ENCODE assay signal across 8 cellular contexts in the genomic region with DNA sequence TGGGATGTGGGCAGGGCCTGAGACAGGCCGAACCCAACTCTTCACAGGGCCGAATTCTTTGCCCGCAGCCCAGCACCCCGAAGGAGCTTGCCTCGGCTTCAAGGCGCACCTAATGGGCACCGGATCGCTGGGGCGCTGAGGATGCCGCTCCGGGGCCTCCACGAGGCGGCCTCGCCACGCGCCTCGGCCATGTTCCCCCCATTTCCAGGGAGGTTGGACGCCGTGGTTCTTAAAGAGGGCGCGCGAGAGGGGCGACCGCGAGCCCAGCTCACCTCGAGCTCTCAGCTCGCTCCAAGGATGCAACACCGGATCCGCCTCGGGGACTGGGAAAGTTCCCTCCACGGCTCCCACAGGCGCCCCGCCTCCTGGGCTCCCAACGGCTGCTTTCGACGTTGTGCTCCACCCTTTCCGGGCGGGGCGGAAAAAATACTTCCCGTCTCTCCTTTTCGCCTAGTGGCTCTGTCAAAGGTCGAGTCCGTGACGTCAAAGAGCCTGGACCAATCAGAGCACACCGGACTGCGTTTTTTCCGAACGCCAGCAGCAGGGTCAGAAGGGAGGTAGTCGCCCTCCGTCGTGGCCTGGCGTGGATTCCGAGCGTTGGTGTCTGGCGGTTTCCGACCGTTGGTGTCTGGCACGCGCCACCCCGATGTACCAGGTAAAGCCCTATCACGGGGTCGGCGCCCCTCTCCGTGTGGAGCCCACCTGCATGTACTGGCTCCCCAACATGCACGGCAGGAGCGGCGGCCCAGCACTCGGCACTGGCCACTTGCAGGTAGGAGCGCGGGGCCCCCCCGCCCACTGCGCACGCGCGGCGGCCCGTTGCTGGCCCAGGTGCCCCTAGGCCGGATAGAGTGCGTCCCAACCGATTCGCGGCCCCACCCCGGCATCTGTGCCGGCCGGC. TPM values are rescaled to one million over a fixed set of nuclear protein-coding genes. Genes with fewer than 3 reads are reported as not detected.
DNase-seq lines count a peak whose midpoint lies in the region; ATAC-seq and TF ChIP-seq lines count a peak whose summit lies in the region.
"Not testable (repeated sequence)": the region's sequence is repeated elsewhere in the genome, so short reads cannot be mapped to it uniquely, and the experiment has no call there.

No MANE protein-coding gene starts in this region.

- peak; percentile 75 for DNase-seq in NCI-H1694 treated with DMSO at 0.1 percent for 48 hours (lab: John Stamatoyannopoulos, UW)
- DNase-seq in T-helper 17 cell: peak; percentile 65 to 87 (median 81)
- peak; percentile 96 for DNase-seq in right atrium auricular region (ENCODE audit: low spot score)
- DNase-seq in pulmonary artery endothelial cell (ENCODE audit: low read depth, low spot score): peak; percentile 79
- peak; percentile 93 to 94 for DNase-seq in uterus

- H3K27ac Mint-ChIP-seq in T-helper 17 cell: peak overlapping the region; percentile 93

- peak overlapping the region; percentile 70 to 90 for H3K4me3 ChIP-seq in right atrium auricular region
- H3K4me3 ChIP-seq in uterus: peak overlapping the region; percentile 60 to 88

- H3K27me3 ChIP-seq in right atrium auricular region, uterus: not testable (repeated sequence)

- not testable (repeated sequence) for H3K36me3 ChIP-seq in right atrium auricular region, uterus

- H3K27me3 Mint-ChIP-seq in T-helper 17 cell: not testable (repeated sequence)

- not testable (repeated sequence) for H3K9me3 ChIP-seq in T-helper 17 cell (ENCODE audit: control insufficient read depth, low read length, poor library complexity, severe bottlenecking); right atrium auricular region; uterus

- peak overlapping the region; percentile 94 for H3K4me3 Mint-ChIP-seq in T-helper 17 cell

- peaks cover 15% of the 10 kb centered on the region for H3K4me1 Mint-ChIP-seq in T-helper 17 cell

- ATAC-seq in GM18498 (IDR thresholded peaks at IDR 0.05; ENCODE audit: unreplicated experiment) (peak; percentile 96), HG02885 (IDR thresholded peaks at IDR 0.05; ENCODE audit: poor library complexity, unreplicated experiment) (peak; percentile 95), T-helper 17 cell (peak; percentile 90)

- not testable (repeated sequence) for TF ChIP-seq CTCF in right atrium auricular region (IDR thresholded peaks at IDR 0.05)
- peak in 3 of 4 experiments; percentile 2 to 29 (median 16) for TF ChIP-seq CTCF in uterus (IDR thresholded peaks at IDR 0.05)

- H3K4me1 ChIP-seq in right atrium auricular region: peaks cover 0 to 11% of the 10 kb centered on the region in 2 donors
- H3K4me1 ChIP-seq in uterus: not testable (repeated sequence)

- not testable (repeated sequence) for H3K36me3 Mint-ChIP-seq in T-helper 17 cell (ENCODE audit: low read depth)

- intact Hi-C loops in uterus (cut with DNase I; ENCODE audit: low total_unique reads): not testable (repeated sequence)

- TF ChIP-seq POLR2A in uterus (IDR thresholded peaks at IDR 0.05): peak; percentile 97 to 98

- peak overlapping the region; percentile 90 for H3K27ac ChIP-seq in angular gyrus (ENCODE audit: low read depth, low read length)
- peak overlapping the region; percentile 93 to 98 for H3K27ac ChIP-seq in right atrium auricular region
- peak overlapping the region; percentile 89 to 96 for H3K27ac ChIP-seq in uterus

RNA-seq across cellular contexts. Expression of a gene that starts 22.1 kb away (rescaled TPM):
- total RNA-seq in T-helper 17 cell: 10 to 100 TPM; 71.6 to 97.2 TPM
- total RNA-seq in right atrium auricular region: 1 to 10 TPM; 9.3 to 9.8 TPM
- total RNA-seq in pulmonary artery endothelial cell: 3.4 and 10.8 TPM in 2 replicates
- 10 to 100 TPM; 13.4 to 66.1 (median 56.3) TPM for total RNA-seq in uterus

RNA-seq across cellular contexts. Expression of a gene that starts 28.3 kb away (rescaled TPM):
- total RNA-seq in T-helper 17 cell: not detected
- total RNA-seq in right atrium auricular region: not detected
- total RNA-seq in pulmonary artery endothelial cell: not detected in 2 replicates
- total RNA-seq in uterus: not detected

RNA-seq across cellular contexts. Expression of a gene that starts 37.5 kb away (rescaled TPM):
- 10 to 100 TPM in 1 of 2 donors, 1 to 10 TPM in 1; 3.1 to 14.5 TPM for total RNA-seq in T-helper 17 cell
- total RNA-seq in right atrium auricular region: 1 to 10 TPM; 2.6 to 6.2 TPM
- total RNA-seq in pulmonary artery endothelial cell: 0.13 TPM in 1 of 2 replicates, not detected in the other
- total RNA-seq in uterus: 10 to 100 TPM in 1 of 4 donors, 1 to 10 TPM in 3; 3.3 to 20.6 (median 6.7) TPM

Comparison
In these comparisons a context has a peak if more than half of its experiments do, and no peak if none do; other contexts are left out.
1. Peak in every context shown above with its lines: DNase-seq, ATAC-seq, H3K4me3 ChIP-seq and H3K27ac ChIP-seq.